ENCODE assay signal across 24 cellular contexts in the genomic region with DNA sequence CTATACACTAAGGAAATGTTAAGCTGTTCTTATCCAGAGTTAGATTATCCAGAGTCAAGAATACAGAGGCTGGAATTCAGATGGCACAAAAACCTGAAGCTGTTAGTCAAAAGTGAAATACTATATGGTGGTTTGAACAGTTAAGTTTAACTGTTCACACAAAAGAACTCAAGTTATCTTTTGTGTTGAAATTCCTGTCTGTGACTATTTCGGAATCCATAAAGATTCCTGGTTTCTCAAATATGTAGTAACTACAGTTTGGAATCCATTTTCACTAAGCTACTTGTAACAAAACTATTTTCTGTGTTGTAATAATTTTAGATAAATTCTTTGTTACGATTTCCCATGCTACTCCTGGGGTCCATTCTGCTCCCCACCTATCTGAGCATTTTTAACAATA.
"Had no signal": no experiment of that assay in that cellular context is flagged by ENCODE, and none has a peak within 500 bp of the region (broad histone marks: within the 10 kb centered on the region; RNA-seq: fewer than 3 reads in every experiment).

No MANE protein-coding gene starts in this region.

- H3K9me3 ChIP-seq: MG63, SJSA1 had no signal

- H3K4me3 ChIP-seq: MG63, SJSA1, SK-N-MC had no signal

- ATAC-seq: HepG2 had no signal

- H3K4me1 ChIP-seq: SJSA1 had no signal

- H3K27me3 ChIP-seq: MG63, SJSA1 had no signal

- DNase-seq: IMR-90, Karpas-422, KG1, MG63, NCI-H1092, NCI-H1105 treated with DMSO at 0.1 percent for 48 hours, NCI-H1417 treated with DMSO at 0.1 percent for 48 hours, NCI-H146, NCI-H1694 treated with DMSO at 0.1 percent for 48 hours, NCI-H1930, NCI-H2081, NCI-H2107, NCI-H226, NCI-H446, NCI-H510A, NCI-H524 treated with DMSO at 0.1 percent for 48 hours, NCI-H69, NCI-H774, Right ventricle myocardium superior, RPMI8226, SIG-M5 had no signal

- H3K27ac ChIP-seq: SJSA1, SK-N-MC had no signal

- H3K36me3 ChIP-seq: MG63, SJSA1 had no signal
